7 cellular contexts compared by ENCODE assay signal in the genomic region with DNA sequence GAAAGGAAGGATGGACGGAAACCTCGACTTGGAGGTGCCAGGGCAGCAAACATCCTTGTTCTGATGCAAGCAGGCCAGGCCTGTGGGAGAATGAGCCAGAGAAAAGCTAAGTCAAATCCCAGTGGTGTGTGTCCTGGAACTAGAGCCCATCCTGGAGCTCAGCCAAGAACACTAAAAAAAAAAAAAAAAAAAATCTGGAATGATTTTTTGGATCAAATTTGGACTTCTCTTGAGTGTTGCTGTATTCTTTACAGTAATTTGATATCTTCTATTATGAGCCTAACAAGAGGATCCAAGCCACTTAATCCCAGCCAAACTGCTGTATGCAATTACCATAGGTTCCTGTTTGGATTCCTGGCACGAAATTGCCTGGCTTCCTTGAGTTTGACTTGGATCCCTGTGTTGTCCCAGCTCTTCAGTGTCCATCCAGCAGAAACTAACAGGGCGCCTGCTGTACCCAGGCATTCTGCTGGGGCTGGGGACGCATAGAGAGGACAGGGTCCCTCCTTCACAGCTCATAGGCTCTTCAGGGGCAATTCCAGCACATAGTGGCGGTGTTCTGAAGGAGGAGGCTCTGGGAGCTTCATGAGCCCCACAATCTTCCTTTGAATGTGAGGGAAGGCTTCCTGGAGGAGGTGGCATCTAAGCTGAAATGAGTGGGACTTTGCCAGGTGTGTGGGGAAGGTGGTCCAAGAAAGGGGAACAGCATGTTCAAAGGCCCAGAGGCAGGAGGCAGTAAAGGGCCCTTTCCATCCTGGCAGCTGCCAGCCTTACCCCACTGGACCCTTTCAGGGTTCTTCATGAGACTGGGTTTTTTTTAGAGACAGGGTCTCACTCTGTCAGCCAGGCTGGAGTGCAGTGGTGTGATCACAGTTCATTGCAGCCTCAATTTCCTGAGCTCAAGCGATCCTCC. TPM values are rescaled to one million over a fixed set of nuclear protein-coding genes. Genes with fewer than 3 reads are reported as not detected.
DNase-seq lines count a peak whose midpoint lies in the region; ATAC-seq, FAIRE-seq and TF ChIP-seq lines count a peak whose summit lies in the region.
"Had no signal": no experiment of that assay in that cellular context is flagged by ENCODE, and none has a peak within 500 bp of the region (broad histone marks: within the 10 kb centered on the region; RNA-seq: fewer than 3 reads in every experiment).

No MANE protein-coding gene starts in this region.

- H3K4me3 Mint-ChIP-seq in brain, result no peak overlapping the region
- H3K4me3 Mint-ChIP-seq in activated CD8-positive, alpha-beta memory T cell treated with anti-CD3 and anti-CD28 coated beads, Interleukin-2, amount 10 ng/mL, durations not matched to agents 7 days and 5 days, result no peak overlapping the region
- H3K4me3 Mint-ChIP-seq in activated CD4-positive, alpha-beta T cell treated with anti-CD3 and anti-CD28 coated beads for 36 hours, result no peak overlapping the region

- TF ChIP-seq CTCF in brain (conservative IDR thresholded peaks at IDR 0.05), result no peak
- no peak for TF ChIP-seq CTCF in psoas muscle (IDR thresholded peaks at IDR 0.05)

- peak overlapping the region in 4 of 5 experiments; percentile 21 to 60 (median 57) for H3K27ac Mint-ChIP-seq in brain
- no peak overlapping the region for H3K27ac Mint-ChIP-seq in activated CD8-positive, alpha-beta memory T cell treated with anti-CD3 and anti-CD28 coated beads, Interleukin-2, amount 10 ng/mL, durations not matched to agents 7 days and 5 days
- H3K27ac Mint-ChIP-seq in activated CD4-positive, alpha-beta T cell treated with anti-CD3 and anti-CD28 coated beads for 36 hours, result no peak overlapping the region

- peaks cover 7% of the 10 kb centered on the region for H3K4me1 ChIP-seq in psoas muscle
- H3K4me1 ChIP-seq: SJCRH30 had no signal

- H3K27ac ChIP-seq in psoas muscle, result peak overlapping the region; percentile 64
- H3K27ac ChIP-seq: SJCRH30 had no signal

- no peaks in the 10 kb centered on the region for H3K9me3 ChIP-seq in psoas muscle
- H3K9me3 ChIP-seq: SJCRH30 had no signal

- DNase-seq in HTR-8/SVneo (ENCODE audit: insufficient read length, low spot score), result peak; percentile 33
- peak; percentile 75 to 87 for DNase-seq in psoas muscle
- DNase-seq in NCI-H2227 (lab: John Stamatoyannopoulos, UW; ENCODE audit: unreplicated experiment), result no peak
- no peak for DNase-seq in activated CD8-positive, alpha-beta memory T cell treated with anti-CD3 and anti-CD28 coated beads, Interleukin-2, amount 10 ng/mL, durations not matched to agents 7 days and 5 days
- no peak for DNase-seq in activated CD4-positive, alpha-beta T cell treated with anti-CD3 and anti-CD28 coated beads for 36 hours

- H3K9me3 Mint-ChIP-seq in brain, result no peaks in the 10 kb centered on the region
- H3K9me3 Mint-ChIP-seq in activated CD8-positive, alpha-beta memory T cell treated with anti-CD3 and anti-CD28 coated beads, Interleukin-2, amount 10 ng/mL, durations not matched to agents 7 days and 5 days (ENCODE audit: low read depth), result no peaks in the 10 kb centered on the region
- H3K9me3 Mint-ChIP-seq in activated CD4-positive, alpha-beta T cell treated with anti-CD3 and anti-CD28 coated beads for 36 hours (ENCODE audit: low read depth), result no peaks in the 10 kb centered on the region

- no peaks in the 10 kb centered on the region for H3K27me3 ChIP-seq in psoas muscle (ENCODE audit: insufficient read depth in 3 of 3, low read length in 2 of 3)
- H3K27me3 ChIP-seq: SJCRH30 had no signal

- peak; percentile 72 to 93 (median 84) for ATAC-seq in psoas muscle
- no peak for ATAC-seq in activated CD8-positive, alpha-beta memory T cell treated with anti-CD3 and anti-CD28 coated beads, Interleukin-2, amount 10 ng/mL, durations not matched to agents 7 days and 5 days
- no peak for ATAC-seq in activated CD4-positive, alpha-beta T cell treated with anti-CD3 and anti-CD28 coated beads for 36 hours

- 37 to 45% (median 40%) methylated on average over 7 of the region's 7 CpGs for WGBS in psoas muscle, 3 donors

- POLR2A ChIA-PET in activated CD4-positive, alpha-beta T cell treated with anti-CD3 and anti-CD28 coated beads for 36 hours (lab: Charles Lee), result no interaction called here

- intact Hi-C loops in psoas muscle (cut with DNase I), result no loop called here
- intact Hi-C loops in activated CD4-positive, alpha-beta T cell treated with anti-CD3 and anti-CD28 coated beads for 36 hours (cut with DNase I, micrococcal nuclease), result no loop called here

- peaks cover 62% of the 10 kb centered on the region for H3K36me3 Mint-ChIP-seq in brain
- no peaks in the 10 kb centered on the region for H3K36me3 Mint-ChIP-seq in activated CD8-positive, alpha-beta memory T cell treated with anti-CD3 and anti-CD28 coated beads, Interleukin-2, amount 10 ng/mL, durations not matched to agents 7 days and 5 days
- no peaks in the 10 kb centered on the region for H3K36me3 Mint-ChIP-seq in activated CD4-positive, alpha-beta T cell treated with anti-CD3 and anti-CD28 coated beads for 36 hours (ENCODE audit: low read depth)

- FAIRE-seq in HTR-8/SVneo (lab: Jason Lieb, UNC), result no peak

- CTCF ChIA-PET in activated CD8-positive, alpha-beta memory T cell treated with anti-CD3 and anti-CD28 coated beads, Interleukin-2, amount 10 ng/mL, durations not matched to agents 7 days and 5 days (lab: Charles Lee), result interaction anchor here (0.6 kb wide), 1 partner anchor 8 kb away, joined by 3 read pairs; no protein-coding TSS in a partner anchor
- CTCF ChIA-PET in activated CD4-positive, alpha-beta T cell treated with anti-CD3 and anti-CD28 coated beads for 36 hours (lab: Charles Lee), result interaction anchor here (0.5 to 0.6 kb wide), 2 partner anchors 25 to 79 kb away, joined by 3 to 5 read pairs; a partner anchor contains a TSS

- H3K4me3 ChIP-seq in psoas muscle, result no peak overlapping the region
- H3K4me3 ChIP-seq: SJCRH30 had no signal

- peaks cover 2 to 79% of the 10 kb centered on the region in 2 donors for H3K36me3 ChIP-seq in psoas muscle (ENCODE audit: insufficient read depth in 1 of 2, low read depth in 1 of 2)

- no peaks in the 10 kb centered on the region for H3K27me3 Mint-ChIP-seq in brain
- H3K27me3 Mint-ChIP-seq in activated CD8-positive, alpha-beta memory T cell treated with anti-CD3 and anti-CD28 coated beads, Interleukin-2, amount 10 ng/mL, durations not matched to agents 7 days and 5 days, result no peaks in the 10 kb centered on the region
- H3K27me3 Mint-ChIP-seq in activated CD4-positive, alpha-beta T cell treated with anti-CD3 and anti-CD28 coated beads for 36 hours, result no peaks in the 10 kb centered on the region

- peaks cover 6% of the 10 kb centered on the region for H3K4me1 Mint-ChIP-seq in brain
- no peaks in the 10 kb centered on the region for H3K4me1 Mint-ChIP-seq in activated CD8-positive, alpha-beta memory T cell treated with anti-CD3 and anti-CD28 coated beads, Interleukin-2, amount 10 ng/mL, durations not matched to agents 7 days and 5 days
- no peaks in the 10 kb centered on the region for H3K4me1 Mint-ChIP-seq in activated CD4-positive, alpha-beta T cell treated with anti-CD3 and anti-CD28 coated beads for 36 hours

RNA-seq across cellular contexts. Expression of a gene that starts 24.7 kb away (rescaled TPM):
- polyA plus RNA-seq in brain (ENCODE audit: insufficient read depth, low read depth, low replicate concordance) (238 TPM), psoas muscle (100 to 1,000 TPM in 1 of 3 donors, 10 to 100 TPM in 2; 19.4 to 118 (median 60.4) TPM)
- total RNA-seq in psoas muscle, result 100 to 1,000 TPM in 2 of 4 donors, 10 to 100 TPM in 2; 65.8 to 209 (median 98.1) TPM
- under 1 TPM; 0.68 to 0.85 TPM for total RNA-seq in activated CD8-positive, alpha-beta memory T cell treated with anti-CD3 and anti-CD28 coated beads, Interleukin-2, amount 10 ng/mL, durations not matched to agents 7 days and 5 days
- total RNA-seq in activated CD4-positive, alpha-beta T cell treated with anti-CD3 and anti-CD28 coated beads for 36 hours, result 1 to 10 TPM; 2.5 to 2.6 TPM

RNA-seq across cellular contexts. Expression of a gene that starts 47.5 kb away (rescaled TPM):
- polyA plus RNA-seq in brain (ENCODE audit: insufficient read depth, low read depth, low replicate concordance) (34.6 TPM), psoas muscle (10 to 100 TPM in 2 of 3 donors, 1 to 10 TPM in 1; 7.1 to 14.2 (median 11.4) TPM)
- total RNA-seq in psoas muscle, result 10 to 100 TPM; 12.7 to 17.9 (median 16.0) TPM
- total RNA-seq in activated CD8-positive, alpha-beta memory T cell treated with anti-CD3 and anti-CD28 coated beads, Interleukin-2, amount 10 ng/mL, durations not matched to agents 7 days and 5 days, result 10 to 100 TPM; 50.4 to 58.7 TPM
- 10 to 100 TPM; 47.3 to 48.0 TPM for total RNA-seq in activated CD4-positive, alpha-beta T cell treated with anti-CD3 and anti-CD28 coated beads for 36 hours

RNA-seq across cellular contexts. Expression of a gene that starts 54.3 kb away (rescaled TPM):
- polyA plus RNA-seq in brain (ENCODE audit: insufficient read depth, low read depth, low replicate concordance) (1.0 TPM), psoas muscle (under 1 TPM in 2 of 3 donors, not detected in 1; 0.08 to 0.13 TPM)
- total RNA-seq in psoas muscle, result under 1 TPM in 1 of 4 donors, not detected in 3; 0.26 TPM
- not detected for total RNA-seq in activated CD8-positive, alpha-beta memory T cell treated with anti-CD3 and anti-CD28 coated beads, Interleukin-2, amount 10 ng/mL, durations not matched to agents 7 days and 5 days
- not detected for total RNA-seq in activated CD4-positive, alpha-beta T cell treated with anti-CD3 and anti-CD28 coated beads for 36 hours

RNA-seq across cellular contexts. Expression of a gene that starts 57.0 kb away (rescaled TPM):
- polyA plus RNA-seq in brain (ENCODE audit: insufficient read depth, low read depth, low replicate concordance), result 251 TPM
- 100 to 1,000 TPM; 137 to 199 (median 154) TPM for total RNA-seq in psoas muscle
- 100 to 1,000 TPM; 137 to 216 (median 143) TPM for polyA plus RNA-seq in psoas muscle
- total RNA-seq in activated CD8-positive, alpha-beta memory T cell treated with anti-CD3 and anti-CD28 coated beads, Interleukin-2, amount 10 ng/mL, durations not matched to agents 7 days and 5 days, result 100 to 1,000 TPM; 198 to 225 TPM
- total RNA-seq in activated CD4-positive, alpha-beta T cell treated with anti-CD3 and anti-CD28 coated beads for 36 hours, result 100 to 1,000 TPM; 263 to 308 TPM

Comparison
In these comparisons a context has a peak if more than half of its experiments do, and no peak if none do; other contexts are left out.
1. DNase-seq: peak in HTR-8/SVneo (single experiment) and psoas muscle (2 of 2); none in NCI-H2227 (single experiment), activated CD8-positive, alpha-beta memory T cell treated with anti-CD3 and anti-CD28 coated beads, Interleukin-2, amount 10 ng/mL, durations not matched to agents 7 days and 5 days (single experiment) and activated CD4-positive, alpha-beta T cell treated with anti-CD3 and anti-CD28 coated beads for 36 hours (single experiment).
2. H3K27ac Mint-ChIP-seq: peak in brain (4 of 5); none in activated CD8-positive, alpha-beta memory T cell treated with anti-CD3 and anti-CD28 coated beads, Interleukin-2, amount 10 ng/mL, durations not matched to agents 7 days and 5 days (single experiment) and activated CD4-positive, alpha-beta T cell treated with anti-CD3 and anti-CD28 coated beads for 36 hours (single experiment).
3. ATAC-seq: peak in psoas muscle (4 of 4); none in activated CD8-positive, alpha-beta memory T cell treated with anti-CD3 and anti-CD28 coated beads, Interleukin-2, amount 10 ng/mL, durations not matched to agents 7 days and 5 days (single experiment) and activated CD4-positive, alpha-beta T cell treated with anti-CD3 and anti-CD28 coated beads for 36 hours (single experiment).
4. RNA of a gene that starts 24.7 kb away (total RNA-seq): 65.8 to 209 TPM in psoas muscle; 2.5 to 2.6 TPM in activated CD4-positive, alpha-beta T cell treated with anti-CD3 and anti-CD28 coated beads for 36 hours and 0.68 to 0.85 TPM in activated CD8-positive, alpha-beta memory T cell treated with anti-CD3 and anti-CD28 coated beads, Interleukin-2, amount 10 ng/mL, durations not matched to agents 7 days and 5 days; every median in the first group is over 10 times any median in the second.